Comparison of ENCODE assay signal across 30 cellular contexts in genomic region chr9:88933607-88934379, GRCh38. TPM values are rescaled to one million over a fixed set of nuclear protein-coding genes. Genes with fewer than 3 reads are reported as not detected.
"Had no signal": no experiment of that assay in that cellular context is flagged by ENCODE, and none has a peak within 500 bp of the region (broad histone marks: within the 10 kb centered on the region; RNA-seq: fewer than 3 reads in every experiment).

No MANE protein-coding gene starts in this region.

- H3K4me1 ChIP-seq: foreskin keratinocyte, right atrium auricular region, thyroid gland had no signal

- H3K4me3 ChIP-seq: coronary artery, heart left ventricle, lower lobe of right lung, mucosa of descending colon, right atrium auricular region, stomach, thyroid gland, upper lobe of right lung had no signal

- H3K36me3 Mint-ChIP-seq: activated naive CD4-positive, alpha-beta T cell treated with anti-CD3 and anti-CD28 coated beads, Interleukin-2, amount 10 ng/mL, durations not matched to agents 7 days and 5 days; immature natural killer cell had no signal

- H3K27ac ChIP-seq: brain microvascular endothelial cell, coronary artery, foreskin keratinocyte, heart left ventricle, lower lobe of right lung, right atrium auricular region, stomach, thyroid gland, upper lobe of right lung had no signal

- H3K27ac Mint-ChIP-seq: activated naive CD4-positive, alpha-beta T cell treated with anti-CD3 and anti-CD28 coated beads, Interleukin-2, amount 10 ng/mL, durations not matched to agents 7 days and 5 days; activated T-helper 1 cell treated with anti-CD3 and anti-CD28 coated beads, Interleukin-12 subunit alpha, Interleukin-12 subunit beta, Interleukin-2, Interleukin-4 antibody, amounts not matched to agents 30 ng/mL and 10 ng/mL and 1 ng/mL, durations not matched to agents 14 hours and 24 hours and 36 hours; effector memory CD8-positive, alpha-beta T cell; immature natural killer cell; natural killer cell treated with Interleukin-12 subunit alpha and Interleukin-12 subunit beta and Interleukin-15 and Interleukin-18, amount 100 ng/mL, for 72 hours; stimulated activated naive B cell treated with anti-CD40 and anti-IgM and Interleukin-4, amounts not matched to agents 10 μg/mL and 1 μg/mL and 100 μg/mL, for 72 hours; T-helper 1 cell treated with Interleukin-12 subunit alpha and Interleukin-12 subunit beta and Interleukin-4 antibody, amounts not matched to agents 30 μg/mL and 1 μg/mL, for 36 hours had no signal

- DNase-seq: activated CD4-positive, alpha-beta T cell treated with anti-CD3 and anti-CD28 coated beads for 4 hours; activated CD4-positive, alpha-beta T cell treated with anti-CD3 and anti-CD28 coated beads, Interleukin-2, amount 50 U/mL, for 4 hours; activated CD8-positive, alpha-beta memory T cell treated with anti-CD3 and anti-CD28 coated beads, Interleukin-2, amount 50 U/mL, for 4 hours; activated effector memory CD4-positive, alpha-beta T cell treated with anti-CD3 and anti-CD28 coated beads, Interleukin-2, amount 50 U/mL, for 16 hours; activated naive CD4-positive, alpha-beta T cell treated with anti-CD3 and anti-CD28 coated beads, Interleukin-2, amount 10 ng/mL, durations not matched to agents 7 days and 5 days; activated T-cell treated with anti-CD3 and anti-CD28 coated beads, Interleukin-2, amount 50 U/mL, for 1 hour; amniotic stem cell; brain microvascular endothelial cell; effector memory CD8-positive, alpha-beta T cell; foreskin keratinocyte; heart left ventricle; hypothalamus; immature natural killer cell; lower lobe of right lung; mesenchymal stem cell; mucosa of descending colon; stimulated activated CD4-positive, alpha-beta T cell treated with anti-CD3 and anti-CD28 coated beads, Interleukin-15, amount 100 ng/mL, for 24 hours; stimulated activated CD4-positive, alpha-beta T cell treated with anti-CD3 and anti-CD28 coated beads, Interleukin-2, amount 100 ng/mL, for 24 hours; stimulated activated naive B cell treated with anti-CD40 and anti-IgM and Interleukin-4, amounts not matched to agents 10 μg/mL and 1 μg/mL and 100 μg/mL, for 72 hours; stomach; T-helper 9 cell; thyroid gland; upper lobe of right lung had no signal

- H3K9me3 ChIP-seq: lower lobe of right lung, mucosa of descending colon, right atrium auricular region, stomach, thyroid gland, upper lobe of right lung had no signal

- FAIRE-seq: astrocyte had no signal

- H3K4me1 Mint-ChIP-seq: activated naive CD4-positive, alpha-beta T cell treated with anti-CD3 and anti-CD28 coated beads, Interleukin-2, amount 10 ng/mL, durations not matched to agents 7 days and 5 days; immature natural killer cell had no signal

- H3K4me3 Mint-ChIP-seq: activated naive CD4-positive, alpha-beta T cell treated with anti-CD3 and anti-CD28 coated beads, Interleukin-2, amount 10 ng/mL, durations not matched to agents 7 days and 5 days; activated T-helper 1 cell treated with anti-CD3 and anti-CD28 coated beads, Interleukin-12 subunit alpha, Interleukin-12 subunit beta, Interleukin-2, Interleukin-4 antibody, amounts not matched to agents 30 ng/mL and 10 ng/mL and 1 ng/mL, durations not matched to agents 14 hours and 24 hours and 36 hours; effector memory CD8-positive, alpha-beta T cell; immature natural killer cell; natural killer cell treated with Interleukin-12 subunit alpha and Interleukin-12 subunit beta and Interleukin-15 and Interleukin-18, amount 100 ng/mL, for 72 hours; stimulated activated naive B cell treated with anti-CD40 and anti-IgM and Interleukin-4, amounts not matched to agents 10 μg/mL and 1 μg/mL and 100 μg/mL, for 72 hours; T-helper 1 cell treated with Interleukin-12 subunit alpha and Interleukin-12 subunit beta and Interleukin-4 antibody, amounts not matched to agents 30 μg/mL and 1 μg/mL, for 36 hours had no signal

- ATAC-seq: effector memory CD8-positive, alpha-beta T cell; esophagus mucosa; foreskin keratinocyte; heart left ventricle; lower lobe of right lung; mucosa of descending colon; natural killer cell treated with Interleukin-12 subunit alpha and Interleukin-12 subunit beta and Interleukin-15 and Interleukin-18, amount 100 ng/mL, for 72 hours; stimulated activated naive B cell treated with anti-CD40 and anti-IgM and Interleukin-4, amounts not matched to agents 10 μg/mL and 1 μg/mL and 100 μg/mL, for 72 hours; upper lobe of right lung had no signal

- H3K27me3 ChIP-seq: brain microvascular endothelial cell, heart left ventricle, right atrium auricular region, stomach, thyroid gland, upper lobe of right lung had no signal

- H3K9me3 Mint-ChIP-seq: activated naive CD4-positive, alpha-beta T cell treated with anti-CD3 and anti-CD28 coated beads, Interleukin-2, amount 10 ng/mL, durations not matched to agents 7 days and 5 days; activated T-helper 1 cell treated with anti-CD3 and anti-CD28 coated beads, Interleukin-12 subunit alpha, Interleukin-12 subunit beta, Interleukin-2, Interleukin-4 antibody, amounts not matched to agents 30 ng/mL and 10 ng/mL and 1 ng/mL, durations not matched to agents 14 hours and 24 hours and 36 hours; effector memory CD8-positive, alpha-beta T cell; T-helper 1 cell treated with Interleukin-12 subunit alpha and Interleukin-12 subunit beta and Interleukin-4 antibody, amounts not matched to agents 30 μg/mL and 1 μg/mL, for 36 hours had no signal

- H3K36me3 ChIP-seq: brain microvascular endothelial cell, heart left ventricle, lower lobe of right lung, right atrium auricular region, stomach, thyroid gland, upper lobe of right lung had no signal

RNA-seq across cellular contexts. Expression of gene S1PR3, which starts 57.5 kb away (rescaled TPM):
- total RNA-seq: natural killer cell treated with Interleukin-12 subunit alpha and Interleukin-12 subunit beta and Interleukin-15 and Interleukin-18, amount 100 ng/mL, for 72 hours had no signal
